ENCODE assay signal across 8 cellular contexts in the genomic region with DNA sequence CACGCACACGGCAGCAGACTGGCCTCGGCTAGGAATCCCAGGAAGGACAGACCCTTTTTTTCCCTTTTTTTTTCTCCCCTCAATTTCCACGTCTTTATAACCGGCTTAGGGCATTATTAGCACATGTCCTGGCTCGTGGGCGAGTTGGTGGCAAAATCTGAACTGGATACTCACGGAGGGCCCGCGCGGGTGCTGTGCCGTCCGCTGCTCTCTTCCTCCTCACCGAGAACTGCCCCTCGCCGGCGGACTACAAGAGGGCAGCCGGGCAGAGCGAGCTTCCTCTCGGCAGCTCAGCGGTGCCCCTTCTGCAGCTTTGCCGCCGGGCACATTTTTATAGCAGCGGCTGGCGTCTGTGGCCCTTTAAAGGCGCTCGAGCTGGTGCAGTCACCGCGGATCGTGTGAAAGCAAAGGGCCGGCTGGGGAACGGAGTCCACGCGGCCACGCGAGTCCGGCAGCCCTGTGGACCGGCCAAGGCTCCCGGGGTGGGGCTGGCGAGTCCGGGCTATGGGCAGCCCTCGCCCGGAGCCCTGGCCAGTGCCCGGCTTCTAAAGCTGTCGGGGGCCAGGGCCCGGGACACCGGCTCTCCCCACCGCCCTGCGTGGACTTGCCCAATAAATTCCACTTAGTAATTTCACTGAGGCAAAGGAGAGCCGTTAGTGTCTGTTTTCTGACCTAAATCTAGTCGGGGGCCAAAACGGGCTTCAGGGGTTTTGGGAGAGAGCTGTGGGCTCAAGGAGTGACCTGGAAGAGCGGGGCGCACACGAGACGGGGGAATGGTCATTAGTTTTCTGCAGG. TPM values are rescaled to one million over a fixed set of nuclear protein-coding genes. Genes with fewer than 3 reads are reported as not detected.
DNase-seq lines count a peak whose midpoint lies in the region; ATAC-seq lines count a peak whose summit lies in the region.

No MANE protein-coding gene starts in this region.

- H3K9ac ChIP-seq in iPS-18a (ENCODE audit: low read length), result no peak overlapping the region
- no peak overlapping the region for H3K9ac ChIP-seq in rectal smooth muscle tissue (ENCODE audit: low read length)

- H3K4me3 ChIP-seq in MG63 (peak overlapping the region; percentile 38), iPS-18a (ENCODE audit: low read length) (peak overlapping the region; percentile 48), rectal smooth muscle tissue (ENCODE audit: low read length) (peak overlapping the region; percentile 69)

- H3K36me3 ChIP-seq in MG63 (no peaks in the 10 kb centered on the region), iPS-18a (ENCODE audit: control insufficient read depth, low read depth, low read length) (no peaks in the 10 kb centered on the region), rectal smooth muscle tissue (ENCODE audit: control insufficient read depth, insufficient read depth, low read length) (no peaks in the 10 kb centered on the region)

- DNase-seq in DMS79 (lab: John Stamatoyannopoulos, UW) (peak; percentile 59), MG63 (peak; percentile 66), SHP77 treated with DMSO at 0.1 percent for 48 hours (lab: John Stamatoyannopoulos, UW) (peak; percentile 41), T47D (ENCODE audit: low read depth in 1 of 2, low spot score in 1 of 2) (peak; percentile 59)

- ATAC-seq in GM21723 (IDR thresholded peaks at IDR 0.05; ENCODE audit: unreplicated experiment), result peak; percentile 70
- ATAC-seq in GM18519 (IDR thresholded peaks at IDR 0.05; ENCODE audit: low FRiP score, unreplicated experiment), result no peak

- no peaks in the 10 kb centered on the region for H3K9me3 ChIP-seq in MG63
- H3K9me3 ChIP-seq in iPS-18a (ENCODE audit: control insufficient read depth, low read depth, low read length), result peaks cover 19% of the 10 kb centered on the region

- in situ Hi-C loops in T47D (cut with HindIII; ENCODE audit: low pct_unique_long_range_greater_than_20kb, low sequenced_read_pairs), result no loop called here

- H3K4me1 ChIP-seq in iPS-18a (ENCODE audit: control insufficient read depth, low read depth, low read length) (peaks cover 4% of the 10 kb centered on the region), rectal smooth muscle tissue (ENCODE audit: control insufficient read depth, insufficient read depth, low read length) (peaks cover 13% of the 10 kb centered on the region)

- H3K27me3 ChIP-seq in MG63, result peaks cover 26% of the 10 kb centered on the region
- peaks cover 81% of the 10 kb centered on the region for H3K27me3 ChIP-seq in iPS-18a (ENCODE audit: control insufficient read depth, insufficient read depth, low read length)
- H3K27me3 ChIP-seq in rectal smooth muscle tissue (ENCODE audit: control insufficient read depth, insufficient read depth, low read length), result peaks cover 29% of the 10 kb centered on the region

- H3K27ac ChIP-seq in iPS-18a (ENCODE audit: low read length), result no peak overlapping the region
- no peak overlapping the region for H3K27ac ChIP-seq in rectal smooth muscle tissue (ENCODE audit: low read depth, low read length)

RNA-seq across cellular contexts. Expression of a gene that starts 1.3 kb away (rescaled TPM):
- total RNA-seq in MG63 (2014; rRNA removed; shearing (Covaris generic); ENCODE audit: low replicate concordance), result 1.0 TPM in 1 of 2 replicates, not detected in the other

RNA-seq across cellular contexts. Expression of a gene that starts 30.0 kb away (rescaled TPM):
- total RNA-seq in MG63 (2014; rRNA removed; shearing (Covaris generic); ENCODE audit: low replicate concordance), result 967 and 1,437 TPM in 2 replicates
